In the genomic region with DNA sequence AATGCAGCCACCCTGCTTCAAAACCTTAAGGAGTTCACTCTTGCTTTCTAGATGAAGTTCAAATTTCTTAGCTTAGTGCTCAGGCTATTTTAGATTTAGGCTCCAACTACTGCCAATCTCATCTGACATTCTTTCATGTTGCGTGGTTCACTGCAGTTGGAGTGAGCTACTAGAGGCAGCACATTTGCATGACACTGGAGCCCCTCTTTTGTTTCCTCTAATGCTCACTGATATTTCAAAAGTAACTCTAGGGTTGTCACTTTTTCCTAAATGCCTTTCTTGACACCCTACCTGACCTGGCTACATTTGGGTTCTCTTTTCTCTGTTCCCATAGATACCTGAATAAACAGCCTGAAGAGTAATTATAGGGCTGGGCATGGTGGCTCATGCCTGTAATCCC, we compare ENCODE assay signal across 18 cellular contexts.
DNase-seq lines count a peak whose midpoint lies in the region; ATAC-seq and TF ChIP-seq lines count a peak whose summit lies in the region.
"Had no signal": no experiment of that assay in that cellular context is flagged by ENCODE, and none has a peak within 500 bp of the region (broad histone marks: within the 10 kb centered on the region; RNA-seq: fewer than 3 reads in every experiment).

No MANE protein-coding gene starts in this region.

- H3K4me1 Mint-ChIP-seq in GM23338 (peaks cover 8% of the 10 kb centered on the region; the same call in 2 of the 3 replicates), WTC11 (peaks cover 9% of the 10 kb centered on the region)
- H3K4me1 Mint-ChIP-seq: CD14-positive monocyte; CD4-positive, alpha-beta memory T cell; CD4-positive, CD25-positive, alpha-beta regulatory T cell; CD8-positive, alpha-beta memory T cell had no signal

- no peak overlapping the region for H3K4me3 ChIP-seq in GM23338
- H3K4me3 ChIP-seq: A549, BLaER1 had no signal

- DNase-seq in GM23338 (ENCODE audit: low spot score) (peak; percentile 52), WTC11 (ENCODE audit: low spot score) (no peak), iPS DF 19.7 (ENCODE audit: low read depth, low spot score) (peak; percentile 7), activated gamma-delta T cell (lab: John Stamatoyannopoulos, UW) (no peak), DMS 273 (lab: John Stamatoyannopoulos, UW; ENCODE audit: unreplicated experiment) (no peak)
- DNase-seq in activated effector memory CD4-positive, alpha-beta T cell treated with Interleukin-2 at 50 U/mL for 16 hours = no peak
- DNase-seq: BE2C; C1 segment of cervical spinal cord; CD4-positive, alpha-beta memory T cell; CD4-positive, CD25-positive, alpha-beta regulatory T cell; CD8-positive, alpha-beta memory T cell; COR-L47; DMS79 treated with DMSO at 0.1 percent for 48 hours; GF-D8 had no signal

- no peaks in the 10 kb centered on the region for H3K9me2 ChIP-seq in GM23338 (ENCODE audit: insufficient read depth)

- H3K27ac ChIP-seq in GM23338 (ENCODE audit: low read depth) = no peak overlapping the region
- H3K27ac ChIP-seq: 22Rv1, BLaER1 had no signal

- no peaks in the 10 kb centered on the region for H3K27me3 ChIP-seq in GM23338 (ENCODE audit: insufficient read depth)
- H3K27me3 ChIP-seq: BE2C, BLaER1 had no signal

- no peak overlapping the region for H2AFZ ChIP-seq in GM23338

- H3F3A ChIP-seq in GM23338 (replicated peaks; ENCODE audit: low read depth) = no peaks in the 10 kb centered on the region

- H3K36me3 ChIP-seq in GM23338 (ENCODE audit: insufficient read depth) = no peaks in the 10 kb centered on the region
- H3K36me3 ChIP-seq: BE2C, BLaER1 had no signal

- ATAC-seq in GM23338 = peak; percentile 82
- ATAC-seq in WTC11 = peak; percentile 74
- ATAC-seq: A549 had no signal

- H3K9me3 Mint-ChIP-seq in GM23338 (no peaks in the 10 kb centered on the region), WTC11 (0 out of 2 replicates have a peak, but pooled peaks cover 3% of the 10 kb centered on the region)

- H3K4me1 ChIP-seq in GM23338 (ENCODE audit: insufficient read depth) = no peaks in the 10 kb centered on the region; the same call in 1 of the 2 replicates
- H3K4me1 ChIP-seq: BE2C, BLaER1 had no signal

- H3K27ac Mint-ChIP-seq in GM23338 (no peak overlapping the region), WTC11 (no peak overlapping the region)
- H3K27ac Mint-ChIP-seq: CD14-positive monocyte; CD4-positive, alpha-beta memory T cell; CD4-positive, CD25-positive, alpha-beta regulatory T cell; CD8-positive, alpha-beta memory T cell had no signal

- POLR2A ChIA-PET in WTC11 (lab: Charles Lee) = no interaction called here

- no peaks in the 10 kb centered on the region for H3K79me2 ChIP-seq in GM23338 (replicated peaks; ENCODE audit: insufficient read depth)

- peaks cover 2% of the 10 kb centered on the region for H3K27me3 Mint-ChIP-seq in GM23338 (ENCODE audit: insufficient read depth, low read depth, poor library complexity)
- peaks cover 19% of the 10 kb centered on the region; the same call in 1 of the 2 replicates for H3K27me3 Mint-ChIP-seq in WTC11 (ENCODE audit: low read depth)
- H3K27me3 Mint-ChIP-seq: CD4-positive, alpha-beta memory T cell; CD4-positive, CD25-positive, alpha-beta regulatory T cell had no signal

- CTCF ChIA-PET in WTC11 (lab: Charles Lee) = no interaction called here

- no peak overlapping the region for H3K4me2 ChIP-seq in GM23338
- H3K4me2 ChIP-seq: A549, BLaER1 had no signal

- H3K36me3 Mint-ChIP-seq in GM23338 (ENCODE audit: low read depth) (no peaks in the 10 kb centered on the region), WTC11 (no peaks in the 10 kb centered on the region)
- H3K36me3 Mint-ChIP-seq: CD14-positive monocyte; CD4-positive, alpha-beta memory T cell; CD4-positive, CD25-positive, alpha-beta regulatory T cell; CD8-positive, alpha-beta memory T cell had no signal

- H4K20me1 ChIP-seq in GM23338 (replicated peaks; ENCODE audit: insufficient read depth) = no peaks in the 10 kb centered on the region
- H4K20me1 ChIP-seq: BLaER1 had no signal

- TF ChIP-seq CTCF in GM23338 (conservative IDR thresholded peaks at IDR 0.05; ENCODE audit: low read depth in 2 of 2) (no peak), WTC11 (IDR thresholded peaks at IDR 0.05) (no peak)

- H3K4me3 Mint-ChIP-seq in GM23338 = no peak overlapping the region
- H3K4me3 Mint-ChIP-seq in WTC11 = no peak overlapping the region
- H3K4me3 Mint-ChIP-seq: CD14-positive monocyte; CD4-positive, alpha-beta memory T cell; CD4-positive, CD25-positive, alpha-beta regulatory T cell; CD8-positive, alpha-beta memory T cell had no signal

TF ChIP-seq in WTC11, 78 proteins besides CTCF, POLR2A, EP300 and RAD21 (continues in another document):
- TF ChIP-seq TEAD4 (CRISPR knock-in tag; IDR thresholded peaks at IDR 0.05) = no peak
- TF ChIP-seq ZNF232 (CRISPR knock-in tag; IDR thresholded peaks at IDR 0.05) = no peak
- TF ChIP-seq IRF2 (CRISPR knock-in tag; IDR thresholded peaks at IDR 0.05; ENCODE audit: borderline replicate concordance, low read depth) = no peak
- TF ChIP-seq RORB (CRISPR knock-in tag; IDR thresholded peaks at IDR 0.05) = no peak
- no peak for TF ChIP-seq TCF7 (CRISPR knock-in tag; IDR thresholded peaks at IDR 0.05; ENCODE audit: low read depth)
- TF ChIP-seq, protein P1, sequence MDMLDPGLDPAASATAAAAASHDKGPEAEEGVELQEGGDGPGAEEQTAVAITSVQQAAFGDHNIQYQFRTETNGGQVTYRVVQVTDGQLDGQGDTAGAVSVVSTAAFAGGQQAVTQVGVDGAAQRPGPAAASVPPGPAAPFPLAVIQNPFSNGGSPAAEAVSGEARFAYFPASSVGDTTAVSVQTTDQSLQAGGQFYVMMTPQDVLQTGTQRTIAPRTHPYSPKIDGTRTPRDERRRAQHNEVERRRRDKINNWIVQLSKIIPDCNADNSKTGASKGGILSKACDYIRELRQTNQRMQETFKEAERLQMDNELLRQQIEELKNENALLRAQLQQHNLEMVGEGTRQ (CRISPR knock-in tag; IDR thresholded peaks at IDR 0.05) = no peak
- TF ChIP-seq, protein P2, sequence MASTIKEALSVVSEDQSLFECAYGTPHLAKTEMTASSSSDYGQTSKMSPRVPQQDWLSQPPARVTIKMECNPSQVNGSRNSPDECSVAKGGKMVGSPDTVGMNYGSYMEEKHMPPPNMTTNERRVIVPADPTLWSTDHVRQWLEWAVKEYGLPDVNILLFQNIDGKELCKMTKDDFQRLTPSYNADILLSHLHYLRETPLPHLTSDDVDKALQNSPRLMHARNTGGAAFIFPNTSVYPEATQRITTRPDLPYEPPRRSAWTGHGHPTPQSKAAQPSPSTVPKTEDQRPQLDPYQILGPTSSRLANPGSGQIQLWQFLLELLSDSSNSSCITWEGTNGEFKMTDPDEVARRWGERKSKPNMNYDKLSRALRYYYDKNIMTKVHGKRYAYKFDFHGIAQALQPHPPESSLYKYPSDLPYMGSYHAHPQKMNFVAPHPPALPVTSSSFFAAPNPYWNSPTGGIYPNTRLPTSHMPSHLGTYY (CRISPR knock-in tag; IDR thresholded peaks at IDR 0.05) = no peak
- TF ChIP-seq, protein P3, sequence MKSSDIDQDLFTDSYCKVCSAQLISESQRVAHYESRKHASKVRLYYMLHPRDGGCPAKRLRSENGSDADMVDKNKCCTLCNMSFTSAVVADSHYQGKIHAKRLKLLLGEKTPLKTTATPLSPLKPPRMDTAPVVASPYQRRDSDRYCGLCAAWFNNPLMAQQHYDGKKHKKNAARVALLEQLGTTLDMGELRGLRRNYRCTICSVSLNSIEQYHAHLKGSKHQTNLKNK (CRISPR knock-in tag; IDR thresholded peaks at IDR 0.05) = no peak
- TF ChIP-seq, protein P4, sequence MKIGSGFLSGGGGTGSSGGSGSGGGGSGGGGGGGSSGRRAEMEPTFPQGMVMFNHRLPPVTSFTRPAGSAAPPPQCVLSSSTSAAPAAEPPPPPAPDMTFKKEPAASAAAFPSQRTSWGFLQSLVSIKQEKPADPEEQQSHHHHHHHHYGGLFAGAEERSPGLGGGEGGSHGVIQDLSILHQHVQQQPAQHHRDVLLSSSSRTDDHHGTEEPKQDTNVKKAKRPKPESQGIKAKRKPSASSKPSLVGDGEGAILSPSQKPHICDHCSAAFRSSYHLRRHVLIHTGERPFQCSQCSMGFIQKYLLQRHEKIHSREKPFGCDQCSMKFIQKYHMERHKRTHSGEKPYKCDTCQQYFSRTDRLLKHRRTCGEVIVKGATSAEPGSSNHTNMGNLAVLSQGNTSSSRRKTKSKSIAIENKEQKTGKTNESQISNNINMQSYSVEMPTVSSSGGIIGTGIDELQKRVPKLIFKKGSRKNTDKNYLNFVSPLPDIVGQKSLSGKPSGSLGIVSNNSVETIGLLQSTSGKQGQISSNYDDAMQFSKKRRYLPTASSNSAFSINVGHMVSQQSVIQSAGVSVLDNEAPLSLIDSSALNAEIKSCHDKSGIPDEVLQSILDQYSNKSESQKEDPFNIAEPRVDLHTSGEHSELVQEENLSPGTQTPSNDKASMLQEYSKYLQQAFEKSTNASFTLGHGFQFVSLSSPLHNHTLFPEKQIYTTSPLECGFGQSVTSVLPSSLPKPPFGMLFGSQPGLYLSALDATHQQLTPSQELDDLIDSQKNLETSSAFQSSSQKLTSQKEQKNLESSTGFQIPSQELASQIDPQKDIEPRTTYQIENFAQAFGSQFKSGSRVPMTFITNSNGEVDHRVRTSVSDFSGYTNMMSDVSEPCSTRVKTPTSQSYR (CRISPR knock-in tag; IDR thresholded peaks at IDR 0.05) = no peak
- no peak for TF ChIP-seq ZNF219 (CRISPR knock-in tag; IDR thresholded peaks at IDR 0.05; ENCODE audit: borderline replicate concordance)
- TF ChIP-seq, protein P5, sequence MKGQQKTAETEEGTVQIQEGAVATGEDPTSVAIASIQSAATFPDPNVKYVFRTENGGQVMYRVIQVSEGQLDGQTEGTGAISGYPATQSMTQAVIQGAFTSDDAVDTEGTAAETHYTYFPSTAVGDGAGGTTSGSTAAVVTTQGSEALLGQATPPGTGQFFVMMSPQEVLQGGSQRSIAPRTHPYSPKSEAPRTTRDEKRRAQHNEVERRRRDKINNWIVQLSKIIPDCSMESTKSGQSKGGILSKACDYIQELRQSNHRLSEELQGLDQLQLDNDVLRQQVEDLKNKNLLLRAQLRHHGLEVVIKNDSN (CRISPR knock-in tag; IDR thresholded peaks at IDR 0.05) = no peak
- TF ChIP-seq, protein P6, sequence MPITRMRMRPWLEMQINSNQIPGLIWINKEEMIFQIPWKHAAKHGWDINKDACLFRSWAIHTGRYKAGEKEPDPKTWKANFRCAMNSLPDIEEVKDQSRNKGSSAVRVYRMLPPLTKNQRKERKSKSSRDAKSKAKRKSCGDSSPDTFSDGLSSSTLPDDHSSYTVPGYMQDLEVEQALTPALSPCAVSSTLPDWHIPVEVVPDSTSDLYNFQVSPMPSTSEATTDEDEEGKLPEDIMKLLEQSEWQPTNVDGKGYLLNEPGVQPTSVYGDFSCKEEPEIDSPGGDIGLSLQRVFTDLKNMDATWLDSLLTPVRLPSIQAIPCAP (CRISPR knock-in tag; IDR thresholded peaks at IDR 0.05) = no peak

Comparison
In these comparisons a context has a peak if more than half of its experiments do, and no peak if none do; other contexts are left out.
1. DNase-seq: peak in GM23338 (single experiment) and iPS DF 19.7 (single experiment); none in WTC11 (single experiment), activated gamma-delta T cell (single experiment), DMS 273 (single experiment) and activated effector memory CD4-positive, alpha-beta T cell treated with Interleukin-2 at 50 U/mL for 16 hours (single experiment).